ENCODE assay signal across 9 cellular contexts in the genomic region with DNA sequence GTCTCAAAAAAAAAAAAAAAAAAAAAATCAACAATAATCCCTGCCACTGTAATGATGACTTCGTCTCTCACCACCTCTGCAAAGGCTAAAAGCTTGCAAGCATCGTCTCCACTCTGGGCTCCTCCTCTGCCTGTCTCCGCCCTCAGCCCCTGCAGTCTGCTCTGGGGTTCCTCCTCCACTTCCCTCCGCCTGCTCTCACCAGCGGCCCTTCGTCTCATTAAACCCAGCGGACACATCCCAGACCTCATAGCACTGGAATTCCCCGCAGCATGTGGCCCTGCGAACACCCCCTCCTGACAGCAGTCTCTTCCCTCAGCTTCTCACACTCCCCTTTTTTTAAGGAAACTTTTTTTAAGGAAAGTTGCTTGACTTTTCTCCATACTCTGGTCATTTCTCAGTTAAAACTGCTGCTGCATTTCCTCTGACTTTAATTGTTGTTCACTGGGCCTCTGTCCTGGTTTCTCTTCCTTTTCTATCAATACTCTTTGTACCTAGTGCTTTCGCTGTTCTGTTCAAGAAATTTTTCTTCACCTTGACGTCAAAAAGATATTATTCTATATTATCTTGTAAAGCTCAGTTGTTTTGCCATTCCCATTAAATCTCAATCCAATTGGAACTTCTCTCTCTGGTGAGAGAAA.
DNase-seq lines count a peak whose midpoint lies in the region; ATAC-seq, FAIRE-seq and TF ChIP-seq lines count a peak whose summit lies in the region.
"Had no signal": no experiment of that assay in that cellular context is flagged by ENCODE, and none has a peak within 500 bp of the region (broad histone marks: within the 10 kb centered on the region; RNA-seq: fewer than 3 reads in every experiment).

No MANE protein-coding gene starts in this region.

- no peak overlapping the region for H3K27ac Mint-ChIP-seq in astrocyte (ENCODE audit: unreplicated experiment)

- FAIRE-seq in astrocyte (lab: Jason Lieb, UNC), result no peak

- no peak overlapping the region for H3K9ac ChIP-seq in astrocyte (ENCODE audit: low read length)

- no peaks in the 10 kb centered on the region for H3K9me3 ChIP-seq in HEK293 (ENCODE audit: control insufficient read depth, insufficient read depth, low read depth, low read length)
- H3K9me3 ChIP-seq in astrocyte (ENCODE audit: insufficient read depth, low read depth, low read length), result no peaks in the 10 kb centered on the region
- no peaks in the 10 kb centered on the region; the same call in 1 of the 2 replicates for H3K9me3 ChIP-seq in iPS DF 6.9 (ENCODE audit: control insufficient read depth, insufficient read depth, low read length)

- H2AFZ ChIP-seq in astrocyte (ENCODE audit: low read depth, low read length), result no peak overlapping the region

- H3K27me3 Mint-ChIP-seq in astrocyte (ENCODE audit: low read depth, unreplicated experiment), result peaks cover 2% of the 10 kb centered on the region

- no peaks in the 10 kb centered on the region for H3K9me3 Mint-ChIP-seq in astrocyte (ENCODE audit: unreplicated experiment)

- H3K27me3 ChIP-seq in astrocyte (ENCODE audit: insufficient read depth, low read length) (no peaks in the 10 kb centered on the region), iPS DF 6.9 (ENCODE audit: control insufficient read depth, insufficient read depth, low read length) (no peaks in the 10 kb centered on the region)

- H3K4me2 ChIP-seq in astrocyte (ENCODE audit: low read length), result peak overlapping the region; percentile 11

- H3K27ac ChIP-seq in HEK293 (ENCODE audit: extremely low read depth, low read depth, low read length), result no peak overlapping the region
- no peak overlapping the region for H3K27ac ChIP-seq in astrocyte (ENCODE audit: low read depth, low read length)
- no peak overlapping the region for H3K27ac ChIP-seq in iPS DF 6.9 (ENCODE audit: low read length)

- CTCF ChIA-PET in HEK293 (lab: Yijun Ruan, JAX), result interaction anchor here (0.7 to 1.0 kb wide), 4 partner anchors 12 to 305 kb away, joined by 3 to 4 read pairs (median 4); no protein-coding TSS in a partner anchor

- H3K4me3 ChIP-seq in HEK293 (ENCODE audit: low read depth, low read length), result no peak overlapping the region
- H3K4me3 ChIP-seq in astrocyte (ENCODE audit: insufficient read depth, low read depth, low read length), result no peak overlapping the region
- H3K4me3 ChIP-seq in iPS DF 6.9 (ENCODE audit: low read length), result no peak overlapping the region

- DNase-seq in astrocyte (ENCODE audit: low read depth) (peak; percentile 53), iPS DF 6.9 (ENCODE audit: low read depth, low spot score) (peak; percentile 37), smooth muscle cell of the brain vasculature (ENCODE audit: low read depth, low spot score) (peak; percentile 41), cerebellar nuclear complex (lab: John Stamatoyannopoulos, UW) (no peak)
- no peak for DNase-seq in activated CD4-positive, alpha-beta T cell treated with anti-CD3 and anti-CD28 coated beads, Interleukin-2, amount 50 U/mL, for 1 hour
- DNase-seq: activated CD8-positive, alpha-beta memory T cell treated with anti-CD3 and anti-CD28 coated beads, Interleukin-2, amount 50 U/mL, for 48 hours had no signal

- H3K4me1 ChIP-seq in HEK293 (ENCODE audit: control insufficient read depth, insufficient read depth, low read length) (no peaks in the 10 kb centered on the region), astrocyte (ENCODE audit: insufficient read depth, low read length) (no peaks in the 10 kb centered on the region), iPS DF 6.9 (ENCODE audit: control insufficient read depth, insufficient read depth, low read length) (no peaks in the 10 kb centered on the region)

- no peak for ATAC-seq in GM18867 (IDR thresholded peaks at IDR 0.05; ENCODE audit: unreplicated experiment)
- ATAC-seq in GM18907 (IDR thresholded peaks at IDR 0.05; ENCODE audit: unreplicated experiment), result no peak

- POLR2A ChIA-PET in HEK293 (lab: Yijun Ruan, JAX), result no interaction called here

- H3K36me3 ChIP-seq in HEK293 (ENCODE audit: control insufficient read depth in 2 of 2, insufficient read depth in 1 of 2, low read length in 2 of 2) (no peaks in the 10 kb centered on the region), astrocyte (ENCODE audit: insufficient read depth, low read length) (no peaks in the 10 kb centered on the region), iPS DF 6.9 (ENCODE audit: control insufficient read depth, insufficient read depth, low read length) (no peaks in the 10 kb centered on the region)

- no peaks in the 10 kb centered on the region for H3K79me2 ChIP-seq in astrocyte (ENCODE audit: insufficient read depth, low read length)

- H3K4me3 Mint-ChIP-seq in astrocyte (ENCODE audit: unreplicated experiment), result peak overlapping the region; percentile 12

- WGBS in iPS DF 6.9 (ENCODE audit: insufficient coverage, insufficient read length), result no CpG with 5 or more reads among the region's 11 CpGs

- peaks cover 9% of the 10 kb centered on the region for H3K4me1 Mint-ChIP-seq in astrocyte (ENCODE audit: low read depth, unreplicated experiment)

- no peaks in the 10 kb centered on the region for H4K20me1 ChIP-seq in astrocyte (ENCODE audit: insufficient read depth, low read length)

- no peak for TF ChIP-seq CTCF in HEK293 (tag by site-specific recombination; IDR thresholded peaks at IDR 0.05)
- no peak for TF ChIP-seq CTCF in astrocyte (IDR thresholded peaks at IDR 0.05; ENCODE audit: insufficient read depth, low read depth, low read length)

- H3K36me3 Mint-ChIP-seq in astrocyte (ENCODE audit: low read depth, unreplicated experiment), result no peaks in the 10 kb centered on the region

TF ChIP-seq in HEK293, 187 proteins besides CTCF, POLR2A, EP300 and RAD21:
- TF ChIP-seq ZNF175 (tag by site-specific recombination; IDR thresholded peaks at IDR 0.05) (no peak), SP7 (tag by site-specific recombination; IDR thresholded peaks at IDR 0.05) (peak; percentile 56), ZFHX2 (tag by site-specific recombination; conservative IDR thresholded peaks at IDR 0.05) (peak; percentile 57), MYNN (tag by site-specific recombination; IDR thresholded peaks at IDR 0.05; ENCODE audit: borderline replicate concordance) (no peak), ZNF133 (tag by site-specific recombination; IDR thresholded peaks at IDR 0.05) (no peak), SALL2 (tag by site-specific recombination; IDR thresholded peaks at IDR 0.05; ENCODE audit: borderline replicate concordance) (no peak), SP3 (tag by site-specific recombination; IDR thresholded peaks at IDR 0.05) (peak; percentile 53), MZF1 (tag by site-specific recombination; IDR thresholded peaks at IDR 0.05; ENCODE audit: borderline replicate concordance) (0 out of 2 replicates have a peak, but pooled peaks have one; percentile 23), EGR2 (tag by site-specific recombination; IDR thresholded peaks at IDR 0.05; ENCODE audit: low read depth) (peak; percentile 75), ZEB2 (tag by site-specific recombination; IDR thresholded peaks at IDR 0.05) (peak; percentile 44), ZNF112 (tag by site-specific recombination; IDR thresholded peaks at IDR 0.05) (no peak), SP2 (tag by site-specific recombination; IDR thresholded peaks at IDR 0.05) (peak; percentile 20; the same call in 1 of the 2 replicates), ZIC2 (tag by site-specific recombination; IDR thresholded peaks at IDR 0.05) (peak; percentile 74), ZXDB (tag by site-specific recombination; IDR thresholded peaks at IDR 0.05) (peak; percentile 88), ZNF341 (tag by site-specific recombination; IDR thresholded peaks at IDR 0.05; ENCODE audit: low read depth) (peak; percentile 94), ZNF600 (tag by site-specific recombination; IDR thresholded peaks at IDR 0.05) (peak; percentile 57; the same call in 1 of the 2 replicates), SETDB1 (IDR thresholded peaks at IDR 0.05; ENCODE audit: insufficient read length, low read length) (no peak), ZBTB8A (tag by site-specific recombination; IDR thresholded peaks at IDR 0.05) (peak; percentile 17; the same call in 1 of the 2 replicates), ZNF670 (tag by site-specific recombination; IDR thresholded peaks at IDR 0.05; ENCODE audit: low read depth) (no peak), ZNF843 (tag by site-specific recombination; IDR thresholded peaks at IDR 0.05) (0 out of 2 replicates have a peak, but pooled peaks have one; percentile 13), WT1 (tag by site-specific recombination; IDR thresholded peaks at IDR 0.05) (0 out of 2 replicates have a peak, but pooled peaks have one; percentile 41), ZNF157 (tag by site-specific recombination; IDR thresholded peaks at IDR 0.05) (no peak), ZSCAN30 (tag by site-specific recombination; IDR thresholded peaks at IDR 0.05) (peak; percentile 89), GLIS2 (tag by site-specific recombination; IDR thresholded peaks at IDR 0.05) (peak; percentile 76), ZBTB17 (tag by site-specific recombination; IDR thresholded peaks at IDR 0.05) (peak; percentile 99)
- TF ChIP-seq, protein P1, sequence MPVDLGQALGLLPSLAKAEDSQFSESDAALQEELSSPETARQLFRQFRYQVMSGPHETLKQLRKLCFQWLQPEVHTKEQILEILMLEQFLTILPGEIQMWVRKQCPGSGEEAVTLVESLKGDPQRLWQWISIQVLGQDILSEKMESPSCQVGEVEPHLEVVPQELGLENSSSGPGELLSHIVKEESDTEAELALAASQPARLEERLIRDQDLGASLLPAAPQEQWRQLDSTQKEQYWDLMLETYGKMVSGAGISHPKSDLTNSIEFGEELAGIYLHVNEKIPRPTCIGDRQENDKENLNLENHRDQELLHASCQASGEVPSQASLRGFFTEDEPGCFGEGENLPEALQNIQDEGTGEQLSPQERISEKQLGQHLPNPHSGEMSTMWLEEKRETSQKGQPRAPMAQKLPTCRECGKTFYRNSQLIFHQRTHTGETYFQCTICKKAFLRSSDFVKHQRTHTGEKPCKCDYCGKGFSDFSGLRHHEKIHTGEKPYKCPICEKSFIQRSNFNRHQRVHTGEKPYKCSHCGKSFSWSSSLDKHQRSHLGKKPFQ (tag by site-specific recombination; IDR thresholded peaks at IDR 0.05), result peak; percentile 67; the same call in 1 of the 2 replicates
- TF ChIP-seq, protein P2, sequence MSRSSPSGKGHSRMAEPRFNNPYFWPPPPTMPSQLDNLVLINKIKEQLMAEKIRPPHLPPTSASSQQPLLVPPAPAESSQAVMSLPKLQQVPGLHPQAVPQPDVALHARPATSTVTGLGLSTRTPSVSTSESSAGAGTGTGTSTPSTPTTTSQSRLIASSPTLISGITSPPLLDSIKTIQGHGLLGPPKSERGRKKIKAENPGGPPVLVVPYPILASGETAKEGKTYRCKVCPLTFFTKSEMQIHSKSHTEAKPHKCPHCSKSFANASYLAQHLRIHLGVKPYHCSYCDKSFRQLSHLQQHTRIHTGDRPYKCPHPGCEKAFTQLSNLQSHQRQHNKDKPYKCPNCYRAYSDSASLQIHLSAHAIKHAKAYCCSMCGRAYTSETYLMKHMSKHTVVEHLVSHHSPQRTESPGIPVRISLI (tag by site-specific recombination; IDR thresholded peaks at IDR 0.05), result peak; percentile 35; the same call in 1 of the 2 replicates

Comparison
In these comparisons a context has a peak if more than half of its experiments do, and no peak if none do; other contexts are left out.
1. DNase-seq: peak in astrocyte (single experiment), iPS DF 6.9 (single experiment) and smooth muscle cell of the brain vasculature (single experiment); none in cerebellar nuclear complex (0 of 2) and activated CD4-positive, alpha-beta T cell treated with anti-CD3 and anti-CD28 coated beads, Interleukin-2, amount 50 U/mL, for 1 hour (single experiment).